ENCODE assay signal across 12 cellular contexts in genomic region chr1:32031578-32032286, GRCh38. TPM values are rescaled to one million over a fixed set of nuclear protein-coding genes. Genes with fewer than 3 reads are reported as not detected.
DNase-seq lines count a peak whose midpoint lies in the region; ATAC-seq and TF ChIP-seq lines count a peak whose summit lies in the region.
"Had no signal": no experiment of that assay in that cellular context is flagged by ENCODE, and none has a peak within 500 bp of the region (broad histone marks: within the 10 kb centered on the region; RNA-seq: fewer than 3 reads in every experiment).

No MANE protein-coding gene starts in this region.

- TF ChIP-seq CTCF in fibroblast of pulmonary artery (IDR thresholded peaks at IDR 0.05; ENCODE audit: low read length, missing control alignments), result no peak
- TF ChIP-seq CTCF in sigmoid colon (IDR thresholded peaks at IDR 0.05), result no peak

- H3K27me3 ChIP-seq in sigmoid colon, result no peaks in the 10 kb centered on the region
- no peaks in the 10 kb centered on the region for H3K27me3 ChIP-seq in effector memory CD4-positive, alpha-beta T cell (replicated peaks; ENCODE audit: control insufficient read depth, insufficient read depth, low read length, poor library complexity, severe bottlenecking)
- H3K27me3 ChIP-seq: testis had no signal

- peaks cover 0 to 57% (median 32%) of the 10 kb centered on the region in 4 donors for H3K4me1 ChIP-seq in sigmoid colon
- H3K4me1 ChIP-seq in effector memory CD4-positive, alpha-beta T cell (ENCODE audit: control insufficient read depth, insufficient read depth, low read length, poor library complexity, severe bottlenecking), result peaks cover 3% of the 10 kb centered on the region
- H3K4me1 ChIP-seq: testis had no signal

- no peaks in the 10 kb centered on the region for H3K9me3 ChIP-seq in sigmoid colon
- no peaks in the 10 kb centered on the region for H3K9me3 ChIP-seq in effector memory CD4-positive, alpha-beta T cell (ENCODE audit: control insufficient read depth, low read length)
- H3K9me3 ChIP-seq: testis had no signal

- intact Hi-C loops in sigmoid colon (cut with DNase I), result no loop called here

- ATAC-seq in SK-N-SH treated with all-trans-retinoic acid at 6 μM for 48 hours (peak; percentile 74), GM19463 (IDR thresholded peaks at IDR 0.05; ENCODE audit: unreplicated experiment) (no peak), GM18858 (IDR thresholded peaks at IDR 0.05; ENCODE audit: unreplicated experiment) (no peak)
- ATAC-seq: left ventricle myocardium superior had no signal

- H3K4me3 ChIP-seq in fibroblast of pulmonary artery (replicated peaks; ENCODE audit: low read depth, low read length), result no peak overlapping the region
- no peak overlapping the region for H3K4me3 ChIP-seq in sigmoid colon
- H3K4me3 ChIP-seq in effector memory CD4-positive, alpha-beta T cell (ENCODE audit: insufficient read depth, low read depth, low read length, poor library complexity, severe bottlenecking), result no peak overlapping the region
- H3K4me3 ChIP-seq: testis had no signal

- WGBS in sigmoid colon, 2 donors, result 56 to 77% methylated on average over 8 of the region's 8 CpGs

- H3K36me3 ChIP-seq in sigmoid colon, result peaks cover 11 to 37% (median 18%) of the 10 kb centered on the region in 4 donors
- H3K36me3 ChIP-seq in effector memory CD4-positive, alpha-beta T cell (ENCODE audit: control insufficient read depth, insufficient read depth, low read length), result peaks cover 59% of the 10 kb centered on the region

- TF ChIP-seq POLR2A in sigmoid colon (IDR thresholded peaks at IDR 0.05), result no peak

- H3K27ac ChIP-seq in sigmoid colon, result peak overlapping the region; percentile 51 to 79 (median 70)
- H3K27ac ChIP-seq in effector memory CD4-positive, alpha-beta T cell (ENCODE audit: insufficient read depth, low read length, poor library complexity, severe bottlenecking), result no peak overlapping the region
- H3K27ac ChIP-seq: testis had no signal

- TF ChIP-seq EP300 in sigmoid colon (IDR thresholded peaks at IDR 0.05), result no peak

- DNase-seq in GM04504 (ENCODE audit: low read depth) (peak; percentile 42), fibroblast of pulmonary artery (ENCODE audit: low read depth) (peak; percentile 47), sigmoid colon (no peak)
- no peak for DNase-seq in stimulated activated CD4-positive, alpha-beta T cell treated with anti-CD3 and anti-CD28 coated beads, Interleukin-2, amount 100 ng/mL, for 24 hours
- no peak for DNase-seq in effector memory CD4-positive, alpha-beta T cell
- DNase-seq: left ventricle myocardium superior, NCI-H1930, SHP77, testis had no signal

TF ChIP-seq in SK-N-SH treated with all-trans-retinoic acid at 6 μM for 48 hours, 23 proteins besides CTCF, POLR2A, EP300 and RAD21:
- TF ChIP-seq OSR1 (CRISPR knock-in tag; IDR thresholded peaks at IDR 0.05), result no peak
- no peak for TF ChIP-seq POU6F1 (CRISPR knock-in tag; IDR thresholded peaks at IDR 0.05; ENCODE audit: borderline replicate concordance, low read depth)
- TF ChIP-seq TOX (CRISPR knock-in tag; IDR thresholded peaks at IDR 0.05; ENCODE audit: borderline replicate concordance), result no peak
- no peak for TF ChIP-seq PATZ1 (CRISPR knock-in tag; IDR thresholded peaks at IDR 0.05; ENCODE audit: borderline replicate concordance)
- no peak for TF ChIP-seq SNAI2 (CRISPR knock-in tag; IDR thresholded peaks at IDR 0.05)
- TF ChIP-seq, protein P1, sequence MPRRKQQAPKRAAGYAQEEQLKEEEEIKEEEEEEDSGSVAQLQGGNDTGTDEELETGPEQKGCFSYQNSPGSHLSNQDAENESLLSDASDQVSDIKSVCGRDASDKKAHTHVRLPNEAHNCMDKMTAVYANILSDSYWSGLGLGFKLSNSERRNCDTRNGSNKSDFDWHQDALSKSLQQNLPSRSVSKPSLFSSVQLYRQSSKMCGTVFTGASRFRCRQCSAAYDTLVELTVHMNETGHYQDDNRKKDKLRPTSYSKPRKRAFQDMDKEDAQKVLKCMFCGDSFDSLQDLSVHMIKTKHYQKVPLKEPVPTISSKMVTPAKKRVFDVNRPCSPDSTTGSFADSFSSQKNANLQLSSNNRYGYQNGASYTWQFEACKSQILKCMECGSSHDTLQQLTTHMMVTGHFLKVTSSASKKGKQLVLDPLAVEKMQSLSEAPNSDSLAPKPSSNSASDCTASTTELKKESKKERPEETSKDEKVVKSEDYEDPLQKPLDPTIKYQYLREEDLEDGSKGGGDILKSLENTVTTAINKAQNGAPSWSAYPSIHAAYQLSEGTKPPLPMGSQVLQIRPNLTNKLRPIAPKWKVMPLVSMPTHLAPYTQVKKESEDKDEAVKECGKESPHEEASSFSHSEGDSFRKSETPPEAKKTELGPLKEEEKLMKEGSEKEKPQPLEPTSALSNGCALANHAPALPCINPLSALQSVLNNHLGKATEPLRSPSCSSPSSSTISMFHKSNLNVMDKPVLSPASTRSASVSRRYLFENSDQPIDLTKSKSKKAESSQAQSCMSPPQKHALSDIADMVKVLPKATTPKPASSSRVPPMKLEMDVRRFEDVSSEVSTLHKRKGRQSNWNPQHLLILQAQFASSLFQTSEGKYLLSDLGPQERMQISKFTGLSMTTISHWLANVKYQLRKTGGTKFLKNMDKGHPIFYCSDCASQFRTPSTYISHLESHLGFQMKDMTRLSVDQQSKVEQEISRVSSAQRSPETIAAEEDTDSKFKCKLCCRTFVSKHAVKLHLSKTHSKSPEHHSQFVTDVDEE (CRISPR knock-in tag; IDR thresholded peaks at IDR 0.05), result no peak
- TF ChIP-seq ZFP3 (CRISPR knock-in tag; IDR thresholded peaks at IDR 0.05), result no peak
- no peak for TF ChIP-seq ZFP30 (CRISPR knock-in tag; IDR thresholded peaks at IDR 0.05)
- no peak for TF ChIP-seq CSDC2 (CRISPR knock-in tag; IDR thresholded peaks at IDR 0.05)
- no peak for TF ChIP-seq ISL1 (CRISPR knock-in tag; IDR thresholded peaks at IDR 0.05)
- TF ChIP-seq ZC3H10 (CRISPR knock-in tag; IDR thresholded peaks at IDR 0.05), result no peak
- no peak for TF ChIP-seq ZNF8 (CRISPR knock-in tag; IDR thresholded peaks at IDR 0.05)
- TF ChIP-seq ZNF70 (CRISPR knock-in tag; IDR thresholded peaks at IDR 0.05), result no peak
- TF ChIP-seq ZNF565 (CRISPR knock-in tag; conservative IDR thresholded peaks at IDR 0.05; ENCODE audit: low read depth), result no peak
- no peak for TF ChIP-seq RARB (CRISPR knock-in tag; IDR thresholded peaks at IDR 0.05)
- TF ChIP-seq, protein P2, sequence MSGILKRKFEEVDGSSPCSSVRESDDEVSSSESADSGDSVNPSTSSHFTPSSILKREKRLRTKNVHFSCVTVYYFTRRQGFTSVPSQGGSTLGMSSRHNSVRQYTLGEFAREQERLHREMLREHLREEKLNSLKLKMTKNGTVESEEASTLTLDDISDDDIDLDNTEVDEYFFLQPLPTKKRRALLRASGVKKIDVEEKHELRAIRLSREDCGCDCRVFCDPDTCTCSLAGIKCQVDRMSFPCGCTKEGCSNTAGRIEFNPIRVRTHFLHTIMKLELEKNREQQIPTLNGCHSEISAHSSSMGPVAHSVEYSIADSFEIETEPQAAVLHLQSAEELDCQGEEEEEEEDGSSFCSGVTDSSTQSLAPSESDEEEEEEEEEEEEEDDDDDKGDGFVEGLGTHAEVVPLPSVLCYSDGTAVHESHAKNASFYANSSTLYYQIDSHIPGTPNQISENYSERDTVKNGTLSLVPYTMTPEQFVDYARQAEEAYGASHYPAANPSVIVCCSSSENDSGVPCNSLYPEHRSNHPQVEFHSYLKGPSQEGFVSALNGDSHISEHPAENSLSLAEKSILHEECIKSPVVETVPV (CRISPR knock-in tag; IDR thresholded peaks at IDR 0.05), result no peak
- no peak for TF ChIP-seq ARNTL (CRISPR knock-in tag; IDR thresholded peaks at IDR 0.05; ENCODE audit: borderline replicate concordance, low read depth)
- no peak for TF ChIP-seq BACH2 (CRISPR knock-in tag; IDR thresholded peaks at IDR 0.05; ENCODE audit: borderline replicate concordance)
- TF ChIP-seq ESRRG (CRISPR knock-in tag; IDR thresholded peaks at IDR 0.05), result no peak
- TF ChIP-seq PPARA (CRISPR knock-in tag; IDR thresholded peaks at IDR 0.05; ENCODE audit: borderline replicate concordance), result no peak
TF ChIP-seq in SK-N-SH treated with all-trans-retinoic acid at 6 μM for 48 hours: peak in this region for 0.

RNA-seq across cellular contexts. Expression of gene KHDRBS1, which starts 18.1 kb away (rescaled TPM):
- 10 to 100 TPM; 67.2 to 80.6 (median 73.6) TPM for total RNA-seq in sigmoid colon
- 10 to 100 TPM; 58.0 to 83.7 (median 66.1) TPM for polyA plus RNA-seq in sigmoid colon

RNA-seq across cellular contexts. Expression of gene TMEM39B, which starts 41.0 kb away (rescaled TPM):
- 1 to 10 TPM; 2.0 to 6.7 (median 3.7) TPM for total RNA-seq in sigmoid colon
- 10 to 100 TPM in 1 of 3 donors, 1 to 10 TPM in 2; 3.6 to 11.9 (median 3.7) TPM for polyA plus RNA-seq in sigmoid colon

Comparison
In these comparisons a context has a peak if more than half of its experiments do, and no peak if none do; other contexts are left out.
1. DNase-seq: peak in GM04504 (single experiment) and fibroblast of pulmonary artery (single experiment); none in sigmoid colon (single experiment), stimulated activated CD4-positive, alpha-beta T cell treated with anti-CD3 and anti-CD28 coated beads, Interleukin-2, amount 100 ng/mL, for 24 hours (0 of 2) and effector memory CD4-positive, alpha-beta T cell (0 of 3).